In genomic region chr7:70694357-70694908, GRCh38 we compare ENCODE assay signal across 8 cellular contexts.
DNase-seq lines count a peak whose midpoint lies in the region; ATAC-seq and TF ChIP-seq lines count a peak whose summit lies in the region.

No MANE protein-coding gene starts in this region.

- ATAC-seq in GM23338 (no peak; the same call in 1 of the 3 replicates), sciatic nerve (peak; percentile 21)

- no peak for TF ChIP-seq CTCF in GM23338 (conservative IDR thresholded peaks at IDR 0.05; ENCODE audit: low read depth in 2 of 2)
- TF ChIP-seq CTCF in NB4 (IDR thresholded peaks at IDR 0.05; ENCODE audit: low read depth, low read length), result no peak

- H3K36me3 ChIP-seq in GM23338 (ENCODE audit: insufficient read depth), result no peaks in the 10 kb centered on the region
- H3K36me3 ChIP-seq in iPS DF 6.9 (ENCODE audit: control insufficient read depth, insufficient read depth, low read length), result no peaks in the 10 kb centered on the region; the same call in 1 of the 2 replicates

- H3K9me2 ChIP-seq in GM23338 (ENCODE audit: insufficient read depth), result no peaks in the 10 kb centered on the region

- peak overlapping the region; percentile 30; the same call in 2 of the 3 replicates for H3K4me3 Mint-ChIP-seq in GM23338

- H2AFZ ChIP-seq in GM23338, result no peak overlapping the region

- H3K27me3 ChIP-seq in GM23338 (ENCODE audit: insufficient read depth), result peaks cover 46% of the 10 kb centered on the region
- H3K27me3 ChIP-seq in iPS DF 6.9 (ENCODE audit: control insufficient read depth, insufficient read depth, low read length), result peaks cover 5% of the 10 kb centered on the region

- peak overlapping the region; percentile 96 for H3K27ac Mint-ChIP-seq in GM23338

- peaks cover 43% of the 10 kb centered on the region for H3K79me2 ChIP-seq in GM23338 (replicated peaks; ENCODE audit: insufficient read depth)

- no peaks in the 10 kb centered on the region for H3K9me3 ChIP-seq in iPS DF 6.9 (ENCODE audit: control insufficient read depth, insufficient read depth, low read length)

- peak; percentile 36 for DNase-seq in NCI-H2029 (lab: John Stamatoyannopoulos, UW)
- DNase-seq in NCI-H2029 treated with DMSO at 0.1 percent for 48 hours (lab: John Stamatoyannopoulos, UW), result no peak
- peak; percentile 71 for DNase-seq in GM23338 (ENCODE audit: low spot score)
- DNase-seq in NB4 (ENCODE audit: low read depth), result peak; percentile 67
- DNase-seq in anterior cingulate cortex (lab: John Stamatoyannopoulos, UW), result peak in 36 of 58 donors; percentile 11 to 65 (median 32)
- DNase-seq in iPS DF 6.9 (ENCODE audit: low read depth, low spot score), result no peak
- peak; percentile 69 for DNase-seq in sciatic nerve (ENCODE audit: low spot score)
- no peak for DNase-seq in OCI-M1 (lab: John Stamatoyannopoulos, UW)

- H3K4me2 ChIP-seq in GM23338, result peak overlapping the region; percentile 87

- H3K4me1 Mint-ChIP-seq in GM23338, result peaks cover 10% of the 10 kb centered on the region

- intact Hi-C loops in sciatic nerve (cut with DNase I), result no loop called here

- peaks cover 36% of the 10 kb centered on the region for H3K4me1 ChIP-seq in GM23338 (ENCODE audit: insufficient read depth)
- 0 out of 2 replicates have a peak, but pooled peaks cover 4% of the 10 kb centered on the region for H3K4me1 ChIP-seq in iPS DF 6.9 (ENCODE audit: control insufficient read depth, insufficient read depth, low read length)

- H3K9me3 Mint-ChIP-seq in GM23338, result peaks cover 3% of the 10 kb centered on the region; the same call in 1 of the 3 replicates

- 0 out of 2 replicates have a peak, but pooled peaks cover 5% of the 10 kb centered on the region for H3F3A ChIP-seq in GM23338 (replicated peaks; ENCODE audit: low read depth)

- H3K27me3 Mint-ChIP-seq in GM23338 (ENCODE audit: insufficient read depth, low read depth, poor library complexity), result peaks cover 29% of the 10 kb centered on the region

- H3K36me3 Mint-ChIP-seq in GM23338 (ENCODE audit: low read depth), result peaks cover 19% of the 10 kb centered on the region

- no peak overlapping the region for H3K27ac ChIP-seq in GM23338 (ENCODE audit: low read depth)
- no peak overlapping the region for H3K27ac ChIP-seq in iPS DF 6.9 (ENCODE audit: low read length)

- peak overlapping the region; percentile 78 for H3K4me3 ChIP-seq in GM23338
- H3K4me3 ChIP-seq in NB4 (ENCODE audit: low read depth, low read length), result peak overlapping the region; percentile 60
- peak overlapping the region; percentile 99 for H3K4me3 ChIP-seq in iPS DF 6.9 (ENCODE audit: low read length)

- WGBS in iPS DF 6.9 (ENCODE audit: insufficient coverage, insufficient read length), result no CpG with 5 or more reads among the region's 85 CpGs

- no peak for TF ChIP-seq POLR2A in NB4 (IDR thresholded peaks at IDR 0.05; ENCODE audit: extremely low read depth, insufficient read length)

- peaks cover 12% of the 10 kb centered on the region; the same call in 1 of the 2 replicates for H4K20me1 ChIP-seq in GM23338 (replicated peaks; ENCODE audit: insufficient read depth)

TF ChIP-seq in GM23338, 12 proteins besides CTCF, POLR2A, EP300 and RAD21 (continues in another document):
- TF ChIP-seq REST (IDR thresholded peaks at IDR 0.05; ENCODE audit: unreplicated experiment) (no peak), JUNB (IDR thresholded peaks at IDR 0.05; ENCODE audit: unreplicated experiment) (no peak), POLR2AphosphoS5 (IDR thresholded peaks at IDR 0.05; ENCODE audit: low read depth) (no peak), EZH2 (IDR thresholded peaks at IDR 0.05; ENCODE audit: low read depth, unreplicated experiment) (no peak), ZNF462 (CRISPR knock-in tag; IDR thresholded peaks at IDR 0.05) (no peak), ZNF114 (CRISPR knock-in tag; IDR thresholded peaks at IDR 0.05) (no peak), ETS1 (IDR thresholded peaks at IDR 0.05) (no peak)

Comparison
In these comparisons a context has a peak if more than half of its experiments do, and no peak if none do; other contexts are left out.
1. DNase-seq: peak in NCI-H2029 (single experiment), GM23338 (single experiment), NB4 (single experiment), anterior cingulate cortex (36 of 58) and sciatic nerve (single experiment); none in NCI-H2029 treated with DMSO at 0.1 percent for 48 hours (single experiment), iPS DF 6.9 (single experiment) and OCI-M1 (single experiment).
2. Peak in every context shown above with its lines, with median percentiles within 50 percentile points of each other: H3K4me3 ChIP-seq.